ENCODE assay signal across 2 cellular contexts in genomic region chr2:62708751-62709150, GRCh38.
TF ChIP-seq lines count a peak whose summit lies in the region.

No MANE protein-coding gene starts in this region.

TF ChIP-seq in A549, 52 proteins besides CTCF, POLR2A, EP300 and RAD21:
- no peak for TF ChIP-seq PHF8 (IDR thresholded peaks at IDR 0.05; ENCODE audit: borderline replicate concordance, low read depth)

TF ChIP-seq in H1, 55 proteins besides CTCF, POLR2A, EP300 and RAD21:
- TF ChIP-seq JUN (IDR thresholded peaks at IDR 0.05; ENCODE audit: low read depth, low read length), result no peak
- no peak for TF ChIP-seq GTF2F1 (IDR thresholded peaks at IDR 0.05; ENCODE audit: borderline replicate concordance, low read depth, low read length)
- TF ChIP-seq BCL11A (IDR thresholded peaks at IDR 0.05; ENCODE audit: low read depth in 2 of 2, low read length in 2 of 2), result no peak
- TF ChIP-seq KDM4A (IDR thresholded peaks at IDR 0.05; ENCODE audit: low read depth, low read length, severe bottlenecking), result no peak
- TF ChIP-seq ASH2L (IDR thresholded peaks at IDR 0.05; ENCODE audit: low read length), result no peak
- TF ChIP-seq BRCA1 (IDR thresholded peaks at IDR 0.05; ENCODE audit: low read depth, low read length), result no peak
- no peak for TF ChIP-seq PHF8 (conservative IDR thresholded peaks at IDR 0.05; ENCODE audit: low read depth, low read length)
- TF ChIP-seq POLR2AphosphoS5 (IDR thresholded peaks at IDR 0.05; ENCODE audit: low read depth, low read length), result no peak
- TF ChIP-seq SIX5 (IDR thresholded peaks at IDR 0.05; ENCODE audit: low read depth, low read length), result no peak
- TF ChIP-seq SUZ12 (IDR thresholded peaks at IDR 0.05; ENCODE audit: low read length), result no peak
- TF ChIP-seq BACH1 (IDR thresholded peaks at IDR 0.05; ENCODE audit: low read length), result no peak
- TF ChIP-seq TEAD4 (IDR thresholded peaks at IDR 0.05; ENCODE audit: low read depth, low read length), result no peak
- TF ChIP-seq SP1 (IDR thresholded peaks at IDR 0.05; ENCODE audit: low read depth, low read length), result no peak
- TF ChIP-seq TAF7 (optimal IDR thresholded peaks at IDR 0.05; ENCODE audit: borderline replicate concordance, low read depth, low read length), result no peak
- no peak for TF ChIP-seq RXRA (IDR thresholded peaks at IDR 0.05; ENCODE audit: insufficient read depth, low read depth, low read length)
